8 cellular contexts compared by ENCODE assay signal in genomic region chr17:47895856-47896671, GRCh38. TPM values are rescaled to one million over a fixed set of nuclear protein-coding genes. Genes with fewer than 3 reads are reported as not detected.
DNase-seq lines count a peak whose midpoint lies in the region; ATAC-seq and TF ChIP-seq lines count a peak whose summit lies in the region.

Gene SP2, plus strand, starts transcription at chr17:47896236. Its CDS starts 51 bp downstream, at chr17:47896287.

- H3K4me1 ChIP-seq in Panc1 (ENCODE audit: control insufficient read depth, insufficient read depth, low read length) (peaks cover 9% of the 10 kb centered on the region; the same call in 1 of the 2 replicates), esophagus (ENCODE audit: control insufficient read depth in 2 of 2, insufficient read depth in 2 of 2, low read length in 1 of 2) (no peaks in the 10 kb centered on the region), mucosa of stomach (ENCODE audit: control insufficient read depth, insufficient read depth, low read length) (peaks cover 19% of the 10 kb centered on the region)

- intact Hi-C loops in Panc1 (cut with micrococcal nuclease; ENCODE audit: unreplicated experiment) = no loop called here

- peak within 1 kb of the TSS; percentile 96 for H3K9ac ChIP-seq in mucosa of stomach (ENCODE audit: low read length)

- peak within 1 kb of the TSS; percentile 97 for H3K4me3 Mint-ChIP-seq in activated T-cell treated with anti-CD3 and anti-CD28 coated beads, Interleukin-2, amount 50 U/mL, for 4 hours

- in situ Hi-C loops in Panc1 (cut with HindIII; ENCODE audit: low pct_unique_long_range_greater_than_20kb, low sequenced_read_pairs) = no loop called here

- POLR2A ChIA-PET in Panc1 (lab: Charles Lee) = interaction anchor here (0.5 to 1.5 kb wide), 3 partner anchors 9 to 126 kb away, joined by 4 to 14 read pairs (median 5); no protein-coding TSS in a partner anchor

- H3K4me3 ChIP-seq in Panc1 (ENCODE audit: low read depth in 2 of 2, low read length in 2 of 2) (peak within 1 kb of the TSS; percentile 88 to 98), esophagus (ENCODE audit: low read depth in 1 of 2, low read length in 2 of 2) (peak within 1 kb of the TSS; percentile 93 to 98), mucosa of stomach (ENCODE audit: low read length) (peak within 1 kb of the TSS; percentile 98)

- DNase-seq in DMS53 (lab: John Stamatoyannopoulos, UW) = peak; percentile 100
- DNase-seq in KG1 (lab: John Stamatoyannopoulos, UW) = peak; percentile 100
- peak; percentile 100 for DNase-seq in Panc1 (ENCODE audit: low read depth, low spot score)
- peak; percentile 99 for DNase-seq in activated T-cell treated with anti-CD3 and anti-CD28 coated beads, Interleukin-2, amount 50 U/mL, for 4 hours
- peak; percentile 99 for DNase-seq in stimulated activated CD8-positive, alpha-beta memory T cell treated with anti-CD3 and anti-CD28 coated beads, Interleukin-7, amount 100 ng/mL, for 1 hour (ENCODE audit: low read depth in 2 of 2)

- peaks cover 11% of the 10 kb centered on the region for H3K36me3 Mint-ChIP-seq in activated T-cell treated with anti-CD3 and anti-CD28 coated beads, Interleukin-2, amount 50 U/mL, for 4 hours (ENCODE audit: insufficient read depth)

- no peaks in the 10 kb centered on the region; the same call in 1 of the 2 replicates for H3K36me3 ChIP-seq in Panc1 (ENCODE audit: control insufficient read depth, insufficient read depth, low read length)
- H3K36me3 ChIP-seq in esophagus (ENCODE audit: control insufficient read depth in 2 of 2, insufficient read depth in 2 of 2, low read length in 1 of 2) = no peaks in the 10 kb centered on the region
- no peaks in the 10 kb centered on the region for H3K36me3 ChIP-seq in mucosa of stomach (ENCODE audit: control insufficient read depth, insufficient read depth, low read length)

- 1% methylated on average over 54 to 70 of the region's 70 CpGs for WGBS in esophagus, 2 donors

- no TSS peak for BruUV-seq in Panc1 (replicated peaks; lab: Mats Ljungman, UMichigan)

- H3K9me3 Mint-ChIP-seq in activated T-cell treated with anti-CD3 and anti-CD28 coated beads, Interleukin-2, amount 50 U/mL, for 4 hours = no peaks in the 10 kb centered on the region

- no peaks in the 10 kb centered on the region for H3K27me3 Mint-ChIP-seq in activated T-cell treated with anti-CD3 and anti-CD28 coated beads, Interleukin-2, amount 50 U/mL, for 4 hours (ENCODE audit: low read depth)

- no peaks in the 10 kb centered on the region for H3K27me3 ChIP-seq in Panc1 (ENCODE audit: control insufficient read depth, insufficient read depth, low read length)
- H3K27me3 ChIP-seq in esophagus (ENCODE audit: control insufficient read depth in 1 of 2, insufficient read depth in 2 of 2, low read length in 2 of 2) = no peaks in the 10 kb centered on the region
- H3K27me3 ChIP-seq in mucosa of stomach (ENCODE audit: control insufficient read depth, insufficient read depth, low read length) = no peaks in the 10 kb centered on the region

- H3K27ac ChIP-seq in Panc1 (ENCODE audit: low read length) (peak within 1 kb of the TSS; percentile 98), esophagus (ENCODE audit: low read depth in 2 of 2, low read length in 1 of 2) (peak within 1 kb of the TSS; percentile 98 to 100)

- CTCF ChIA-PET in Panc1 (lab: Charles Lee) = interaction anchor here (0.5 to 1.3 kb wide), 4 partner anchors 33 to 375 kb away, joined by 3 to 6 read pairs (median 4); partner anchors contain the start of genes CDK5RAP3 and SCRN2

- peaks cover 34% of the 10 kb centered on the region for H3K4me1 Mint-ChIP-seq in activated T-cell treated with anti-CD3 and anti-CD28 coated beads, Interleukin-2, amount 50 U/mL, for 4 hours (ENCODE audit: low read depth)

- ATAC-seq in GM21723 (IDR thresholded peaks at IDR 0.05; ENCODE audit: unreplicated experiment) = peak; percentile 89
- ATAC-seq in Panc1 = peak; percentile 96
- ATAC-seq in activated T-cell treated with anti-CD3 and anti-CD28 coated beads, Interleukin-2, amount 50 U/mL, for 4 hours = peak; percentile 92

- no peak for TF ChIP-seq CTCF in Panc1 (IDR thresholded peaks at IDR 0.05)

- H3K9me3 ChIP-seq in Panc1 (ENCODE audit: control insufficient read depth, insufficient read depth, low read depth, low read length) (no peaks in the 10 kb centered on the region), esophagus (ENCODE audit: control insufficient read depth in 2 of 2, insufficient read depth in 1 of 2, low read depth in 1 of 2, low read length in 1 of 2) (no peaks in the 10 kb centered on the region), mucosa of stomach (ENCODE audit: control insufficient read depth, low read length) (no peaks in the 10 kb centered on the region)

RNA-seq across cellular contexts. Expression of gene SP2, which starts in this region (rescaled TPM):
- 25.6 TPM for total RNA-seq in Panc1 (2021; ENCODE audit: unreplicated experiment)
- 32.1 TPM for polyA plus RNA-seq in Panc1 (2012; ENCODE audit: insufficient read length)
- 10 to 100 TPM; 20.9 to 25.6 (median 23.1) TPM for total RNA-seq in activated T-cell treated with anti-CD3 and anti-CD28 coated beads, Interleukin-2, amount 50 U/mL, for 4 hours
- polyA plus RNA-seq in esophagus = 10 to 100 TPM in 1 of 2 donors, 1 to 10 TPM in 1; 5.4 to 10.7 TPM

Comparison
In these comparisons a context has a peak if more than half of its experiments do, and no peak if none do; other contexts are left out.
1. Peak in every context shown above with its lines: DNase-seq, ATAC-seq, H3K4me3 ChIP-seq and H3K27ac ChIP-seq.